Comparison of ENCODE assay signal across 19 cellular contexts in genomic region chr13:28466151-28466550, GRCh38. TPM values are rescaled to one million over a fixed set of nuclear protein-coding genes. Genes with fewer than 3 reads are reported as not detected.
A peak's percentile ranks its signal among the peaks of the same experiment; 100 is the strongest.
DNase-seq lines count a peak whose midpoint lies in the region; ATAC-seq, FAIRE-seq and TF ChIP-seq lines count a peak whose summit lies in the region.
"Had no signal": no experiment of that assay in that cellular context is flagged by ENCODE, and none has a peak within 500 bp of the region (broad histone marks: within the 10 kb centered on the region; RNA-seq: fewer than 3 reads in every experiment).

No MANE protein-coding gene starts in this region.

- CTCF ChIA-PET in WTC11 (lab: Charles Lee) = no interaction called here

- intact Hi-C loops in kidney (cut with DNase I) = no loop called here
- intact Hi-C loops in Right ventricle myocardium inferior (cut with DNase I) = no loop called here

- no peak for ATAC-seq in WTC11
- no peak for ATAC-seq in stimulated activated effector memory CD8-positive, alpha-beta T cell treated with anti-CD3 and anti-CD28 coated beads, Interleukin-12 subunit alpha, Interleukin-12 subunit beta, amount 100 ng/mL, for 72 hours
- ATAC-seq in Right ventricle myocardium inferior = no peak
- ATAC-seq: A549, K562 had no signal

- POLR2A ChIA-PET in WTC11 (lab: Charles Lee) = no interaction called here

- peaks cover 0 to 2% of the 10 kb centered on the region in 2 donors for H3K27me3 ChIP-seq in small intestine (ENCODE audit: control insufficient read depth in 2 of 2, insufficient read depth in 2 of 2, low read length in 2 of 2)
- H3K27me3 ChIP-seq: BE2C had no signal

- FAIRE-seq in small intestine (lab: Jason Lieb, UNC) (no peak), kidney (lab: Jason Lieb, UNC) (no peak)
- FAIRE-seq: A549, GM19239, H54, K562 had no signal

- no peak overlapping the region for H3K4me3 ChIP-seq in small intestine (ENCODE audit: low read depth in 1 of 2, low read length in 2 of 2)
- no peak overlapping the region for H3K4me3 ChIP-seq in kidney (ENCODE audit: low read length in 2 of 2)
- H3K4me3 ChIP-seq: A549, K562 had no signal

- H3K4me1 Mint-ChIP-seq in WTC11 (peaks cover 36% of the 10 kb centered on the region), glutamatergic neuron (ENCODE audit: low read depth, unreplicated experiment) (peaks cover 54% of the 10 kb centered on the region)
- H3K4me1 Mint-ChIP-seq in stimulated activated effector memory CD8-positive, alpha-beta T cell treated with anti-CD3 and anti-CD28 coated beads, Interleukin-12 subunit alpha, Interleukin-12 subunit beta, amount 100 ng/mL, for 72 hours = no peaks in the 10 kb centered on the region
- H3K4me1 Mint-ChIP-seq: CD4-positive, alpha-beta memory T cell had no signal

- no peaks in the 10 kb centered on the region for H3K4me1 ChIP-seq in small intestine (ENCODE audit: control insufficient read depth in 2 of 2, insufficient read depth in 1 of 2, low read depth in 1 of 2, low read length in 1 of 2)
- no peaks in the 10 kb centered on the region for H3K4me1 ChIP-seq in kidney (ENCODE audit: control insufficient read depth in 1 of 2, insufficient read depth in 1 of 2, low read depth in 1 of 2, low read length in 2 of 2)
- H3K4me1 ChIP-seq: A549 had no signal

- H3K27ac Mint-ChIP-seq in WTC11 (peak overlapping the region; percentile 17; the same call in 1 of the 2 replicates), glutamatergic neuron (ENCODE audit: unreplicated experiment) (peak overlapping the region; percentile 98)
- H3K27ac Mint-ChIP-seq in stimulated activated effector memory CD8-positive, alpha-beta T cell treated with anti-CD3 and anti-CD28 coated beads, Interleukin-12 subunit alpha, Interleukin-12 subunit beta, amount 100 ng/mL, for 72 hours = no peak overlapping the region
- H3K27ac Mint-ChIP-seq: CD4-positive, alpha-beta memory T cell had no signal

- H3K36me3 Mint-ChIP-seq in WTC11 (peaks cover 60% of the 10 kb centered on the region), glutamatergic neuron (ENCODE audit: unreplicated experiment) (peaks cover 12% of the 10 kb centered on the region)
- H3K36me3 Mint-ChIP-seq in stimulated activated effector memory CD8-positive, alpha-beta T cell treated with anti-CD3 and anti-CD28 coated beads, Interleukin-12 subunit alpha, Interleukin-12 subunit beta, amount 100 ng/mL, for 72 hours = no peaks in the 10 kb centered on the region
- H3K36me3 Mint-ChIP-seq: CD4-positive, alpha-beta memory T cell had no signal

- no peaks in the 10 kb centered on the region for H3K27me3 Mint-ChIP-seq in WTC11 (ENCODE audit: low read depth)
- peaks cover 7% of the 10 kb centered on the region for H3K27me3 Mint-ChIP-seq in glutamatergic neuron (ENCODE audit: unreplicated experiment)

- H3K27ac ChIP-seq in small intestine (ENCODE audit: low read depth in 1 of 2, low read length in 1 of 2) (no peak overlapping the region), kidney (ENCODE audit: low read depth in 2 of 2, low read length in 2 of 2) (no peak overlapping the region)
- H3K27ac ChIP-seq: A549, C4-2B, HL-60 had no signal

- WGBS in small intestine, 3 donors = 38 to 71% (median 56%) methylated on average over 3 of the region's 3 CpGs

- no peaks in the 10 kb centered on the region for H3K9me3 ChIP-seq in small intestine (ENCODE audit: control insufficient read depth, low read depth)
- H3K9me3 ChIP-seq in kidney (ENCODE audit: control insufficient read depth in 1 of 2, low read length in 2 of 2) = no peaks in the 10 kb centered on the region
- H3K9me3 ChIP-seq: A549, BE2C had no signal

- H3K9ac ChIP-seq in kidney (ENCODE audit: low read length in 2 of 2) = no peak overlapping the region

- H3K36me3 ChIP-seq in small intestine (ENCODE audit: control insufficient read depth in 2 of 2, insufficient read depth in 2 of 2, low read length in 2 of 2) (no peaks in the 10 kb centered on the region), kidney (ENCODE audit: control insufficient read depth in 1 of 2, insufficient read depth in 2 of 2, low read length in 2 of 2) (no peaks in the 10 kb centered on the region)
- H3K36me3 ChIP-seq: BE2C had no signal

- DNase-seq in HCEC 1CT = peak; percentile 45
- DNase-seq in WTC11 (ENCODE audit: low spot score) = no peak
- DNase-seq in glutamatergic neuron = no peak
- DNase-seq in small intestine = peak; percentile 74
- no peak for DNase-seq in stimulated activated effector memory CD8-positive, alpha-beta T cell treated with anti-CD3 and anti-CD28 coated beads, Interleukin-12 subunit alpha, Interleukin-12 subunit beta, amount 100 ng/mL, for 72 hours (ENCODE audit: low spot score in 2 of 2)
- DNase-seq in kidney = no peak
- no peak for DNase-seq in DMS 273 treated with DMSO at 0.1 percent for 48 hours (lab: John Stamatoyannopoulos, UW)
- DNase-seq in Right ventricle myocardium inferior (ENCODE audit: missing footprints) = no peak
- DNase-seq: BE2C; CD4-positive, alpha-beta memory T cell; COR-L47; DMS53; GF-D8 had no signal

- TF ChIP-seq CTCF in WTC11 (IDR thresholded peaks at IDR 0.05) (no peak), glutamatergic neuron (IDR thresholded peaks at IDR 0.05; ENCODE audit: partially characterized antibody, unreplicated experiment) (no peak), kidney (IDR thresholded peaks at IDR 0.05; ENCODE audit: borderline replicate concordance, extremely low read depth, insufficient read depth) (no peak)

- H3K4me3 Mint-ChIP-seq in WTC11 (no peak overlapping the region), glutamatergic neuron (ENCODE audit: unreplicated experiment) (peak overlapping the region; percentile 32)
- H3K4me3 Mint-ChIP-seq in stimulated activated effector memory CD8-positive, alpha-beta T cell treated with anti-CD3 and anti-CD28 coated beads, Interleukin-12 subunit alpha, Interleukin-12 subunit beta, amount 100 ng/mL, for 72 hours = no peak overlapping the region
- H3K4me3 Mint-ChIP-seq: CD4-positive, alpha-beta memory T cell had no signal

- H3K9me3 Mint-ChIP-seq in WTC11 (no peaks in the 10 kb centered on the region), glutamatergic neuron (ENCODE audit: unreplicated experiment) (peaks cover 13% of the 10 kb centered on the region)
- no peaks in the 10 kb centered on the region for H3K9me3 Mint-ChIP-seq in stimulated activated effector memory CD8-positive, alpha-beta T cell treated with anti-CD3 and anti-CD28 coated beads, Interleukin-12 subunit alpha, Interleukin-12 subunit beta, amount 100 ng/mL, for 72 hours
- H3K9me3 Mint-ChIP-seq: CD4-positive, alpha-beta memory T cell had no signal

TF ChIP-seq in WTC11, 78 proteins besides CTCF, POLR2A, EP300 and RAD21 (continues in another document):
- TF ChIP-seq ZSCAN18 (CRISPR knock-in tag; IDR thresholded peaks at IDR 0.05) (no peak), TEAD1 (CRISPR knock-in tag; IDR thresholded peaks at IDR 0.05) (no peak), PRRX2 (CRISPR knock-in tag; IDR thresholded peaks at IDR 0.05) (no peak), TCF7 (CRISPR knock-in tag; IDR thresholded peaks at IDR 0.05; ENCODE audit: low read depth) (no peak), E2F4 (CRISPR knock-in tag; IDR thresholded peaks at IDR 0.05; ENCODE audit: borderline replicate concordance, low read depth) (no peak), HMGXB4 (CRISPR knock-in tag; IDR thresholded peaks at IDR 0.05) (no peak), NR2C2 (CRISPR knock-in tag; IDR thresholded peaks at IDR 0.05) (no peak)

RNA-seq across cellular contexts. Expression of gene FLT1, which starts 28.8 kb away (rescaled TPM):
- total RNA-seq in WTC11 (2021) = 66.3 to 71.0 TPM (median 66.8 TPM) in 3 replicates
- total RNA-seq in glutamatergic neuron (ENCODE audit: unreplicated experiment) = 49.8 TPM
- polyA plus RNA-seq in small intestine = 1 to 10 TPM in 1 of 3 donors, under 1 TPM in 2; 0.45 to 8.8 (median 0.81) TPM
- total RNA-seq in kidney = 45.7 TPM
- 17.2 TPM for polyA plus RNA-seq in kidney (ENCODE audit: insufficient read depth, low read depth, low replicate concordance)
- 41.0 TPM for total RNA-seq in Right ventricle myocardium inferior
- polyA plus RNA-seq: A549 had no signal

Comparison
In these comparisons a context has a peak if more than half of its experiments do, and no peak if none do; other contexts are left out.
1. DNase-seq: peak in HCEC 1CT (single experiment) and small intestine (single experiment); none in WTC11 (single experiment), glutamatergic neuron (single experiment), stimulated activated effector memory CD8-positive, alpha-beta T cell treated with anti-CD3 and anti-CD28 coated beads, Interleukin-12 subunit alpha, Interleukin-12 subunit beta, amount 100 ng/mL, for 72 hours (0 of 2), kidney (single experiment), DMS 273 treated with DMSO at 0.1 percent for 48 hours (single experiment) and Right ventricle myocardium inferior (single experiment).